6 cellular contexts compared by ENCODE assay signal in genomic region chr16:56717532-56717931, GRCh38. TPM values are rescaled to one million over a fixed set of nuclear protein-coding genes. Genes with fewer than 3 reads are reported as not detected.
"Had no signal": no experiment of that assay in that cellular context is flagged by ENCODE, and none has a peak within 500 bp of the region (broad histone marks: within the 10 kb centered on the region; RNA-seq: fewer than 3 reads in every experiment).

No MANE protein-coding gene starts in this region.

RNA-seq across cellular contexts. Expression of gene MT1H, which starts 47.9 kb away (rescaled TPM):
- total RNA-seq: activated CD4-positive, alpha-beta T cell treated with anti-CD3 and anti-CD28 coated beads, Interleukin-2, amount 10 ng/mL, durations not matched to agents 24 days and 14 days; activated naive CD8-positive, alpha-beta T cell treated with anti-CD3 and anti-CD28 coated beads, Interleukin-2, amount 10 ng/mL, durations not matched to agents 7 days and 5 days; activated T-helper 2 cell treated with anti-CD3 and anti-CD28 coated beads, Interferon-gamma antibody, Interleukin-2, Interleukin-4, amounts not matched to agents 10 μg/mL and 5 μg/mL and 100 μg/mL, durations not matched to agents 14 hours and 24 hours and 36 hours; ascending aorta; bronchial epithelial cell; cardiac muscle cell had no signal
- polyA plus RNA-seq: cardiac muscle cell had no signal

RNA-seq across cellular contexts. Expression of gene MT1G, which starts 49.7 kb away (rescaled TPM):
- total RNA-seq: bronchial epithelial cell, cardiac muscle cell had no signal
- polyA plus RNA-seq: cardiac muscle cell had no signal

RNA-seq across cellular contexts. Expression of gene MT1F, which starts 59.8 kb away (rescaled TPM):
- total RNA-seq: cardiac muscle cell had no signal
- polyA plus RNA-seq: cardiac muscle cell had no signal
